ENCODE assay signal across 18 cellular contexts in the genomic region with DNA sequence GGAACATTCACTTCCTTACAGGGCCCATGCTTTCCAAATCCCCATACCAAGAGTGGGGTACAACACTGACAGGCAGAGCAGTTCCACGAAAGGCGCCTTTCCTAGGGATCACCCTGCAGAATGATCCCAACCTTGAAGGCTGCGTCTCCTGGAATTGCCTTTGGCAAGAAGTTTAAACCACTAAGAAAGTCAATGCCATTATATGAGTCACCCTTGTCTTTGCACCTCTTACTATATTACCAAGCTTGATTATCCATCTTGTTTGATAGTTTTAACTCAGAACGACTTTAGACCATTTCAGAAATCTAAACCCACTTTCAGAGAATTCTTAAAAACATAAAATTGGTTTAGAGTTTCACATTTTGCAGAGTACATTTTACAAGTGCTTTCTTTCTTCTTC.
"Had no signal": no experiment of that assay in that cellular context is flagged by ENCODE, and none has a peak within 500 bp of the region (broad histone marks: within the 10 kb centered on the region; RNA-seq: fewer than 3 reads in every experiment).

No MANE protein-coding gene starts in this region.

- H3K27me3 ChIP-seq: esophagus squamous epithelium, neutrophil, right lobe of liver, testis, tibial nerve had no signal

- H3K36me3 ChIP-seq: esophagus squamous epithelium, neutrophil, right lobe of liver, tibial nerve had no signal

- DNase-seq: effector memory CD8-positive, alpha-beta T cell; esophagus squamous epithelium; foreskin melanocyte; head of caudate nucleus; hippocampal formation; mucosa of descending colon; naive thymus-derived CD8-positive, alpha-beta T cell; psoas muscle; retina; right lobe of liver; stimulated activated CD4-positive, alpha-beta T cell treated with anti-CD3 and anti-CD28 coated beads, Interleukin-1b, Interleukin-23, amount 100 ng/mL, for 48 hours; stimulated activated CD4-positive, alpha-beta T cell treated with anti-CD3 and anti-CD28 coated beads, Interleukin-4, amount 100 ng/mL, for 4 hours; stimulated activated naive B cell treated with anti-CD40 and anti-IgM and Interleukin-4, amounts not matched to agents 10 μg/mL and 1 μg/mL and 100 μg/mL, for 72 hours; stimulated activated naive CD8-positive, alpha-beta T cell treated with anti-CD3 and anti-CD28 coated beads, Interleukin-15, amount 100 ng/mL, for 72 hours; testis had no signal

- H3K4me1 ChIP-seq: psoas muscle, right lobe of liver, testis had no signal

- H3K4me3 ChIP-seq: esophagus squamous epithelium, mucosa of descending colon, psoas muscle, right lobe of liver, testis, tibial nerve had no signal

- ATAC-seq: effector memory CD8-positive, alpha-beta T cell; left lobe of liver; mucosa of descending colon; naive thymus-derived CD8-positive, alpha-beta T cell; psoas muscle; right lobe of liver; stimulated activated naive B cell treated with anti-CD40 and anti-IgM and Interleukin-4, amounts not matched to agents 10 μg/mL and 1 μg/mL and 100 μg/mL, for 72 hours; stimulated activated naive CD8-positive, alpha-beta T cell treated with anti-CD3 and anti-CD28 coated beads, Interleukin-15, amount 100 ng/mL, for 72 hours had no signal

- H3K27ac ChIP-seq: esophagus squamous epithelium, neutrophil, psoas muscle, right lobe of liver, testis, tibial nerve had no signal

- H3K9me3 ChIP-seq: esophagus squamous epithelium, mucosa of descending colon, neutrophil, psoas muscle, right lobe of liver, testis had no signal
